ENCODE assay signal across 8 cellular contexts in genomic region chr4:139553751-139554670, GRCh38. TPM values are rescaled to one million over a fixed set of nuclear protein-coding genes. Genes with fewer than 3 reads are reported as not detected.
DNase-seq lines count a peak whose midpoint lies in the region; ATAC-seq and TF ChIP-seq lines count a peak whose summit lies in the region.

No MANE protein-coding gene starts in this region.

- no peak for DNase-seq in BE2C
- no peak for DNase-seq in MG63
- DNase-seq in dorsolateral prefrontal cortex = no peak
- DNase-seq in neural progenitor cell (ENCODE audit: low spot score) = no peak
- no peak for DNase-seq in NCI-H1436 treated with DMSO at 0.1 percent for 48 hours (lab: John Stamatoyannopoulos, UW)
- no peak for DNase-seq in NOMO-1 (lab: John Stamatoyannopoulos, UW; ENCODE audit: unreplicated experiment in 2 of 2)

- TF ChIP-seq POLR2A in GM18505 (IDR thresholded peaks at IDR 0.05; ENCODE audit: borderline replicate concordance, extremely low read depth, insufficient read depth, insufficient read length) = no peak

- H3K27me3 ChIP-seq in BE2C (no peaks in the 10 kb centered on the region), MG63 (no peaks in the 10 kb centered on the region), dorsolateral prefrontal cortex (no peaks in the 10 kb centered on the region), neural progenitor cell (peaks cover 51% of the 10 kb centered on the region)

- TF ChIP-seq CTCF in BE2C (IDR thresholded peaks at IDR 0.05; ENCODE audit: low read depth, low read length) (no peak), dorsolateral prefrontal cortex (IDR thresholded peaks at IDR 0.05 in 54 of 56, conservative IDR thresholded peaks at IDR 0.05 in 2 of 56; ENCODE audit: low read depth in 1 of 56, partially characterized antibody in 56 of 56) (no peak), neural progenitor cell (IDR thresholded peaks at IDR 0.05) (no peak)

- H3K79me2 ChIP-seq in neural progenitor cell (ENCODE audit: low read depth) = no peaks in the 10 kb centered on the region

- peak overlapping the region; percentile 94 for H3K4me2 ChIP-seq in neural progenitor cell

- H3K4me1 Mint-ChIP-seq in neural progenitor cell = peaks cover 62% of the 10 kb centered on the region

- H3K4me3 Mint-ChIP-seq in neural progenitor cell = peak overlapping the region; percentile 98

- intact Hi-C loops in dorsolateral prefrontal cortex (cut with DNase I) = loop anchor here (2.0 to 10.0 kb wide), 4 partner anchors 57 to 379 kb away; partner anchors contain the start of genes NAA15 (in 2 of the 2), NDUFC1 (in 2 of the 2), RAB33B (in 2 of the 2) and ELF2 (in 1 of the 2)

- H3K36me3 ChIP-seq in BE2C = peaks cover 3% of the 10 kb centered on the region
- no peaks in the 10 kb centered on the region for H3K36me3 ChIP-seq in MG63
- no peaks in the 10 kb centered on the region for H3K36me3 ChIP-seq in neural progenitor cell

- no peak overlapping the region for H2AFZ ChIP-seq in neural progenitor cell (replicated peaks)

- no peak for ATAC-seq in GM21360 (IDR thresholded peaks at IDR 0.05; ENCODE audit: unreplicated experiment)
- ATAC-seq in GM18505 (IDR thresholded peaks at IDR 0.05; ENCODE audit: unreplicated experiment) = no peak

- peak overlapping the region; percentile 21 for H3K27ac Mint-ChIP-seq in neural progenitor cell

- H3F3A ChIP-seq in neural progenitor cell (ENCODE audit: low read depth) = peaks cover 45% of the 10 kb centered on the region

- no peaks in the 10 kb centered on the region for H3K9me3 Mint-ChIP-seq in neural progenitor cell

- H3K27ac ChIP-seq in dorsolateral prefrontal cortex = peak overlapping the region; percentile 18 to 99 (median 96)
- H3K27ac ChIP-seq in neural progenitor cell = no peak overlapping the region

- H3K9me3 ChIP-seq in BE2C (no peaks in the 10 kb centered on the region), MG63 (no peaks in the 10 kb centered on the region), neural progenitor cell (ENCODE audit: low read depth) (no peaks in the 10 kb centered on the region)

- H3K27me3 Mint-ChIP-seq in neural progenitor cell (ENCODE audit: insufficient read depth, low read depth) = peaks cover 22% of the 10 kb centered on the region

- H3K9ac ChIP-seq in neural progenitor cell = no peak overlapping the region

- H3K4me3 ChIP-seq in BE2C (ENCODE audit: low read depth, low read length) = peak overlapping the region; percentile 70
- H3K4me3 ChIP-seq in MG63 = peak overlapping the region; percentile 71
- H3K4me3 ChIP-seq in dorsolateral prefrontal cortex = peak overlapping the region; percentile 76 to 99 (median 92)
- H3K4me3 ChIP-seq in neural progenitor cell = peak overlapping the region; percentile 59

- H3K36me3 Mint-ChIP-seq in neural progenitor cell = no peaks in the 10 kb centered on the region

- H3K4me1 ChIP-seq in BE2C = peaks cover 31% of the 10 kb centered on the region; the same call in 1 of the 2 replicates
- peaks cover 27% of the 10 kb centered on the region for H3K4me1 ChIP-seq in neural progenitor cell

- H4K20me1 ChIP-seq in neural progenitor cell (ENCODE audit: low read depth) = no peaks in the 10 kb centered on the region

RNA-seq across cellular contexts. Expression of gene SETD7, which starts 2.0 kb away (rescaled TPM):
- 23.2 TPM for polyA plus RNA-seq in BE2C (2012; ENCODE audit: insufficient read depth, insufficient read length, low read depth)
- total RNA-seq in MG63 (2014; rRNA removed; shearing (Covaris generic); ENCODE audit: low replicate concordance) = 23.0 and 28.2 TPM in 2 replicates
- total RNA-seq in dorsolateral prefrontal cortex (10 to 100 TPM; 30.8 to 54.7 (median 39.4) TPM), neural progenitor cell (ENCODE audit: low replicate concordance) (4.9 and 8.2 TPM in 2 replicates)
